ENCODE assay signal across 20 cellular contexts in the genomic region with DNA sequence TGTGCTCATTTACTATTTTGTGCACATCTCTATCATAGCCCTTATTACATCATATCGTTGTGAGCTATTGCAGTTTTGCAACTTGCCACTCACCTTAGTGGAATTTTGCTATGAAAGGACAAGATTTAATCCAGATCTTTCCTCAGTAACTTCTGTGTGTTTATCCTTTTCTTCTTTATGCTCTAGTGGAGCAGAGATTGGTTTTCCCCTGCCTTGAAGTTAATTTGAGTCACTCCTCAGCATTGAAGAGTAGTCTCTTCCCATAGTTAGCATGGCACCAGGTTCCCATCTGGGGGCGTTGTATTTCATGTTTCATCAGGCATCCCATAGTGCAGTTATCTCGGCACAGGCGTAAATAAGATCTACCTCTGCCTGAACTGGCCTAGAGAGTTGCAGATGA.
DNase-seq lines count a peak whose midpoint lies in the region; ATAC-seq, FAIRE-seq and TF ChIP-seq lines count a peak whose summit lies in the region.
"Had no signal": no experiment of that assay in that cellular context is flagged by ENCODE, and none has a peak within 500 bp of the region (broad histone marks: within the 10 kb centered on the region; RNA-seq: fewer than 3 reads in every experiment).

No MANE protein-coding gene starts in this region.

- ATAC-seq in stimulated activated naive B cell treated with anti-CD40 and anti-IgM and Interleukin-4, amounts not matched to agents 10 μg/mL and 1 μg/mL and 100 μg/mL, for 72 hours (replicated peaks), result peak; percentile 49 to 62
- ATAC-seq in body of pancreas, result no peak
- ATAC-seq: HepG2, SK-N-SH treated with all-trans-retinoic acid at 6 μM for 48 hours had no signal

- H3K36me3 Mint-ChIP-seq in stimulated activated naive B cell treated with anti-CD40 and anti-IgM and Interleukin-4, amounts not matched to agents 10 μg/mL and 1 μg/mL and 100 μg/mL, for 72 hours, result no peaks in the 10 kb centered on the region
- H3K36me3 Mint-ChIP-seq: CD4-positive, alpha-beta memory T cell had no signal

- TF ChIP-seq POLR2A in body of pancreas (IDR thresholded peaks at IDR 0.05), result no peak

- H3K4me3 ChIP-seq in epithelial cell of proximal tubule (ENCODE audit: low read depth, low read length), result no peak overlapping the region
- H3K4me3 ChIP-seq in body of pancreas, result no peak overlapping the region

- intact Hi-C loops in body of pancreas (cut with DNase I), result no loop called here

- H3K4me1 Mint-ChIP-seq in stimulated activated naive B cell treated with anti-CD40 and anti-IgM and Interleukin-4, amounts not matched to agents 10 μg/mL and 1 μg/mL and 100 μg/mL, for 72 hours, result peaks cover 20 to 34% of the 10 kb centered on the region in 2 donors
- H3K4me1 Mint-ChIP-seq: CD4-positive, alpha-beta memory T cell had no signal

- H3K4me1 ChIP-seq in body of pancreas, result no peaks in the 10 kb centered on the region
- H3K4me1 ChIP-seq: Caco-2 had no signal

- H3K9me3 Mint-ChIP-seq in stimulated activated naive B cell treated with anti-CD40 and anti-IgM and Interleukin-4, amounts not matched to agents 10 μg/mL and 1 μg/mL and 100 μg/mL, for 72 hours, result peaks cover 1 to 10% of the 10 kb centered on the region in 2 donors

- H3K4me3 Mint-ChIP-seq in stimulated activated naive B cell treated with anti-CD40 and anti-IgM and Interleukin-4, amounts not matched to agents 10 μg/mL and 1 μg/mL and 100 μg/mL, for 72 hours, result peak overlapping the region in 1 of 2 donors; percentile 8
- H3K4me3 Mint-ChIP-seq: CD4-positive, alpha-beta memory T cell had no signal

- no peak overlapping the region for H3K27ac Mint-ChIP-seq in stimulated activated naive B cell treated with anti-CD40 and anti-IgM and Interleukin-4, amounts not matched to agents 10 μg/mL and 1 μg/mL and 100 μg/mL, for 72 hours
- H3K27ac Mint-ChIP-seq: CD4-positive, alpha-beta memory T cell had no signal

- no peaks in the 10 kb centered on the region for H3K36me3 ChIP-seq in body of pancreas (replicated peaks in 1 of 2; ENCODE audit: insufficient read depth in 1 of 2, low read depth in 2 of 2)

- no peaks in the 10 kb centered on the region for H3K9me3 ChIP-seq in body of pancreas
- H3K9me3 ChIP-seq: Caco-2 had no signal

- peak; percentile 9 for FAIRE-seq in HTR-8/SVneo (lab: Jason Lieb, UNC)
- FAIRE-seq: HepG2 had no signal

- H3K27ac ChIP-seq in body of pancreas, result no peak overlapping the region

- no peak for DNase-seq in HTR-8/SVneo (ENCODE audit: insufficient read length, low spot score)
- DNase-seq in epithelial cell of proximal tubule (ENCODE audit: low read depth), result peak; percentile 95
- DNase-seq in kidney tubule cell (ENCODE audit: low spot score), result peak; percentile 93
- no peak for DNase-seq in stimulated activated naive B cell treated with anti-CD40 and anti-IgM and Interleukin-4, amounts not matched to agents 10 μg/mL and 1 μg/mL and 100 μg/mL, for 72 hours
- no peak for DNase-seq in HCEC 1CT
- no peak for DNase-seq in DMS114 treated with DMSO at 0.1 percent for 48 hours (lab: John Stamatoyannopoulos, UW; ENCODE audit: unreplicated experiment)
- no peak for DNase-seq in body of pancreas
- DNase-seq: Caco-2; CD4-positive, alpha-beta memory T cell; DMS53; GDM1; H7; KBM-7; NCI-H1092; NCI-H1436 treated with DMSO at 0.1 percent for 48 hours; NCI-H2029; NCI-H510A treated with DMSO at 0.1 percent for 48 hours; NCI-H748 treated with DMSO at 0.1 percent for 48 hours had no signal

- WGBS in body of pancreas, 2 donors, result 63 to 83% methylated on average over 4 of the region's 4 CpGs

- TF ChIP-seq CTCF in epithelial cell of proximal tubule (conservative IDR thresholded peaks at IDR 0.05; ENCODE audit: low read depth, low read length) (peak; percentile 32), body of pancreas (IDR thresholded peaks at IDR 0.05) (no peak)

- no peaks in the 10 kb centered on the region for H3K27me3 Mint-ChIP-seq in stimulated activated naive B cell treated with anti-CD40 and anti-IgM and Interleukin-4, amounts not matched to agents 10 μg/mL and 1 μg/mL and 100 μg/mL, for 72 hours
- H3K27me3 Mint-ChIP-seq: CD4-positive, alpha-beta memory T cell had no signal

- no peaks in the 10 kb centered on the region for H3K27me3 ChIP-seq in body of pancreas

Comparison
In these comparisons a context has a peak if more than half of its experiments do, and no peak if none do; other contexts are left out.
1. DNase-seq: peak in epithelial cell of proximal tubule (single experiment) and kidney tubule cell (single experiment); none in HTR-8/SVneo (single experiment), stimulated activated naive B cell treated with anti-CD40 and anti-IgM and Interleukin-4, amounts not matched to agents 10 μg/mL and 1 μg/mL and 100 μg/mL, for 72 hours (single experiment), HCEC 1CT (single experiment), DMS114 treated with DMSO at 0.1 percent for 48 hours (single experiment) and body of pancreas (0 of 4).